Comparison of ENCODE assay signal across 10 cellular contexts in the genomic region with DNA sequence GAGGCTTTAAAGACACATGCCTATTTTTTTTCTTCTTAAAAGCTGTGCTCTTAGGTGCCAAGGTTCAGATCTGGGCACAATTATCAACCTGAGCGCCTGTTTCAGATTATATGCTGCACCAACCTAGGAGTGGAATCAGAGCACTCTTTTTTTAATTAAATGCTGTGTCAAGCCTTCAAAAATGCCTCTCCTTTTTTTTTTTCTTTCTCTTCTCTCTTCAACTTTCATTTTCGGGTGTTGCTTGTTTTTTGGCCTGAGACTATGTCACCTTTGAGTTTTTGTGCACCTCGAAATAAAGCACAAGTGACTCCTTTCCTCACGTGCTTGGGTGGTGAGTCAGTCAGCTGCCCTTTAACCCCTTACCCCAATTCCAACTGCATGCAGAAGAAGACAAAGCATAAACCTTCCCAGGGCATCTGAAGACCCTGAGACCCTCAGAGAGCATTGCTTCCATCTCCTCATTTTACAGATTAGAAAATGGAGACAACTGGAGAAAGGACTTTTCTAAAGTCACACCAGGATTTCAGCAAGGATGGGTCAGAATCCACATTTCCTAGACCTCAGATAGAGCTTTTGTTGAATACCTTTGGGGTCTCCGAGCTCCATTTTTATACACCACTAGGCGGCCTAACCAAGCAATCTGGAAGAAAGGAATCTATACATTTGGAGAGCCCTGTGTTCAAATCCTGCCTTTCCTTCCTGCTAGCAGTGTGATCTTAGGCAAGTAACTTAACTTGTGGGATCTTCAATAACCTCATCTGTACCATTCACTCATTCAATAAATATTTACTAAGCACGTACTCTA. TPM values are rescaled to one million over a fixed set of nuclear protein-coding genes. Genes with fewer than 3 reads are reported as not detected.
DNase-seq lines count a peak whose midpoint lies in the region; ATAC-seq, FAIRE-seq and TF ChIP-seq lines count a peak whose summit lies in the region.
"Had no signal": no experiment of that assay in that cellular context is flagged by ENCODE, and none has a peak within 500 bp of the region (broad histone marks: within the 10 kb centered on the region; RNA-seq: fewer than 3 reads in every experiment).

No MANE protein-coding gene starts in this region.

- TF ChIP-seq POLR2A in upper lobe of left lung (IDR thresholded peaks at IDR 0.05): no peak

- ATAC-seq in upper lobe of left lung (ENCODE audit: low FRiP score in 2 of 2) (no peak), esophagus mucosa (no peak)

- H3K27ac ChIP-seq in layer of hippocampus (ENCODE audit: low read depth, low read length): peak overlapping the region; percentile 77
- peak overlapping the region; percentile 32 to 73 (median 60) for H3K27ac ChIP-seq in upper lobe of left lung
- H3K27ac ChIP-seq in small intestine (ENCODE audit: low read depth in 1 of 2, low read length in 1 of 2): peak overlapping the region in 1 of 2 donors; percentile 75

- WGBS in upper lobe of left lung, 2 donors: 58 to 64% methylated on average over 7 of the region's 7 CpGs
- 46 to 52% (median 51%) methylated on average over 7 of the region's 7 CpGs for WGBS in small intestine, 3 donors

- H3K4me3 ChIP-seq in WI38 (ENCODE audit: low read depth, low read length): peak overlapping the region; percentile 55
- H3K4me3 ChIP-seq in upper lobe of left lung: peak overlapping the region in 2 of 4 donors; percentile 25 to 30
- H3K4me3 ChIP-seq in small intestine (ENCODE audit: low read depth in 1 of 2, low read length in 2 of 2): no peak overlapping the region

- TF ChIP-seq EP300 in upper lobe of left lung (IDR thresholded peaks at IDR 0.05): no peak

- DNase-seq in NCI-H82 (lab: John Stamatoyannopoulos, UW) (peak; percentile 17), NCI-H82 treated with DMSO at 0.1 percent for 48 hours (lab: John Stamatoyannopoulos, UW; ENCODE audit: unreplicated experiment) (no peak), upper lobe of left lung (no peak), small intestine (no peak)
- DNase-seq in stimulated activated naive CD4-positive, alpha-beta T cell treated with Interleukin-2 at 50 U/mL for 16 hours (lab: John Stamatoyannopoulos, UW): no peak
- DNase-seq: MV-4-11 had no signal

- H3K27me3 ChIP-seq in layer of hippocampus (ENCODE audit: control insufficient read depth, insufficient read depth, low read length): no peaks in the 10 kb centered on the region
- no peaks in the 10 kb centered on the region for H3K27me3 ChIP-seq in upper lobe of left lung
- no peaks in the 10 kb centered on the region for H3K27me3 ChIP-seq in small intestine (ENCODE audit: control insufficient read depth in 2 of 2, insufficient read depth in 2 of 2, low read length in 2 of 2)

- H3K4me1 ChIP-seq in upper lobe of left lung (peaks cover 12 to 34% (median 21%) of the 10 kb centered on the region in 4 donors), small intestine (ENCODE audit: control insufficient read depth in 2 of 2, insufficient read depth in 1 of 2, low read depth in 1 of 2, low read length in 1 of 2) (peaks cover 0 to 7% of the 10 kb centered on the region in 2 donors)

- no peak for FAIRE-seq in small intestine (lab: Jason Lieb, UNC)
- FAIRE-seq: A204.1 had no signal

- no peaks in the 10 kb centered on the region for H3K36me3 ChIP-seq in upper lobe of left lung
- H3K36me3 ChIP-seq in small intestine (ENCODE audit: control insufficient read depth in 2 of 2, insufficient read depth in 2 of 2, low read length in 2 of 2): no peaks in the 10 kb centered on the region

- no peaks in the 10 kb centered on the region for H3K9me3 ChIP-seq in upper lobe of left lung
- no peaks in the 10 kb centered on the region for H3K9me3 ChIP-seq in small intestine (ENCODE audit: control insufficient read depth, low read depth)

- TF ChIP-seq CTCF in WI38 (IDR thresholded peaks at IDR 0.05; ENCODE audit: low read depth, low read length): no peak
- TF ChIP-seq CTCF in upper lobe of left lung (IDR thresholded peaks at IDR 0.05): no peak

RNA-seq across cellular contexts. Expression of a gene that starts 0.6 kb away (rescaled TPM):
- total RNA-seq in upper lobe of left lung (10 to 100 TPM; 28.3 to 68.9 (median 36.3) TPM), esophagus mucosa (6.0 TPM)
- polyA plus RNA-seq in small intestine: 1 to 10 TPM in 1 of 3 donors, under 1 TPM in 1, not detected in 1; 0.54 to 2.5 TPM
